1 cellular context compared by ENCODE assay signal in the genomic region with DNA sequence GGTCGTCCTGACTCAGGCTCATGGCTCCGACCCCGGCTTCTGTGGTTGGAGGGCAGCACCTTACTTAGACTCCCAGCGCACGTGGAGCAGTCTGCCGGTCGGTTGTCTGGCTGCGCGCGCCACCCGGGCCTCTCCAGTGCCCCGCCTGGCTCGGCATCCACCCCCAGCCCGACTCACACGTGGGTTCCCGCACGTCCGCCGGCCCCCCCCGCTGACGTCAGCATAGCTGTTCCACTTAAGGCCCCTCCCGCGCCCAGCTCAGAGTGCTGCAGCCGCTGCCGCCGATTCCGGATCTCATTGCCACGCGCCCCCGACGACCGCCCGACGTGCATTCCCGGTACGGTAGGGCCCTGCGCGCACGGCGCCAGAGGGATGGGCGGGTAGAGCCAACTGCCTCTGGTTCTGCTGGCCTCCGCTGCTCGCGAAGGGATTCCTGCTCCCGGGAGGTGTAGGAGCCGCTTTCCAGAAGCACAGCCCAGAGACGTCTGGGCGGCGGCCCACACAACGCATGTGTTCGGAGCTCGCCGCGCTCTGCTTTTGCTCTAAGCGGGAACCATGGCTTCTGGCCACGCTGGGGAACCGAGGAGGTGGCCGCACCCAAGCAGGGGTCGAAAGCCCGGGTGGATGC.
TF ChIP-seq lines count a peak whose summit lies in the region.

LDHA (plus strand) TSS at position 264 of the 628 bp plus-strand sequence. CDS start 2,280 bp downstream, outside the sequence.

TF ChIP-seq in HepG2, 621 proteins besides CTCF, POLR2A, EP300 and RAD21 (continued from another document):
- peak; percentile 92; the same call in 1 of the 2 replicates for TF ChIP-seq ZNF510 (CRISPR knock-in tag; IDR thresholded peaks at IDR 0.05; ENCODE audit: low read depth)
- no peak for TF ChIP-seq STAT5B (CRISPR knock-in tag; IDR thresholded peaks at IDR 0.05)
- TF ChIP-seq, protein P1, sequence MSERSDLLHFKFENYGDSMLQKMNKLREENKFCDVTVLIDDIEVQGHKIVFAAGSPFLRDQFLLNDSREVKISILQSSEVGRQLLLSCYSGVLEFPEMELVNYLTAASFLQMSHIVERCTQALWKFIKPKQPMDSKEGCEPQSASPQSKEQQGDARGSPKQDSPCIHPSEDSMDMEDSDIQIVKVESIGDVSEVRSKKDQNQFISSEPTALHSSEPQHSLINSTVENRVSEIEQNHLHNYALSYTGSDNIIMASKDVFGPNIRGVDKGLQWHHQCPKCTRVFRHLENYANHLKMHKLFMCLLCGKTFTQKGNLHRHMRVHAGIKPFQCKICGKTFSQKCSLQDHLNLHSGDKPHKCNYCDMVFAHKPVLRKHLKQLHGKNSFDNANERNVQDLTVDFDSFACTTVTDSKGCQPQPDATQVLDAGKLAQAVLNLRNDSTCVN (CRISPR knock-in tag; IDR thresholded peaks at IDR 0.05; ENCODE audit: borderline replicate concordance), result peak; percentile 93
- TF ChIP-seq, protein P2, sequence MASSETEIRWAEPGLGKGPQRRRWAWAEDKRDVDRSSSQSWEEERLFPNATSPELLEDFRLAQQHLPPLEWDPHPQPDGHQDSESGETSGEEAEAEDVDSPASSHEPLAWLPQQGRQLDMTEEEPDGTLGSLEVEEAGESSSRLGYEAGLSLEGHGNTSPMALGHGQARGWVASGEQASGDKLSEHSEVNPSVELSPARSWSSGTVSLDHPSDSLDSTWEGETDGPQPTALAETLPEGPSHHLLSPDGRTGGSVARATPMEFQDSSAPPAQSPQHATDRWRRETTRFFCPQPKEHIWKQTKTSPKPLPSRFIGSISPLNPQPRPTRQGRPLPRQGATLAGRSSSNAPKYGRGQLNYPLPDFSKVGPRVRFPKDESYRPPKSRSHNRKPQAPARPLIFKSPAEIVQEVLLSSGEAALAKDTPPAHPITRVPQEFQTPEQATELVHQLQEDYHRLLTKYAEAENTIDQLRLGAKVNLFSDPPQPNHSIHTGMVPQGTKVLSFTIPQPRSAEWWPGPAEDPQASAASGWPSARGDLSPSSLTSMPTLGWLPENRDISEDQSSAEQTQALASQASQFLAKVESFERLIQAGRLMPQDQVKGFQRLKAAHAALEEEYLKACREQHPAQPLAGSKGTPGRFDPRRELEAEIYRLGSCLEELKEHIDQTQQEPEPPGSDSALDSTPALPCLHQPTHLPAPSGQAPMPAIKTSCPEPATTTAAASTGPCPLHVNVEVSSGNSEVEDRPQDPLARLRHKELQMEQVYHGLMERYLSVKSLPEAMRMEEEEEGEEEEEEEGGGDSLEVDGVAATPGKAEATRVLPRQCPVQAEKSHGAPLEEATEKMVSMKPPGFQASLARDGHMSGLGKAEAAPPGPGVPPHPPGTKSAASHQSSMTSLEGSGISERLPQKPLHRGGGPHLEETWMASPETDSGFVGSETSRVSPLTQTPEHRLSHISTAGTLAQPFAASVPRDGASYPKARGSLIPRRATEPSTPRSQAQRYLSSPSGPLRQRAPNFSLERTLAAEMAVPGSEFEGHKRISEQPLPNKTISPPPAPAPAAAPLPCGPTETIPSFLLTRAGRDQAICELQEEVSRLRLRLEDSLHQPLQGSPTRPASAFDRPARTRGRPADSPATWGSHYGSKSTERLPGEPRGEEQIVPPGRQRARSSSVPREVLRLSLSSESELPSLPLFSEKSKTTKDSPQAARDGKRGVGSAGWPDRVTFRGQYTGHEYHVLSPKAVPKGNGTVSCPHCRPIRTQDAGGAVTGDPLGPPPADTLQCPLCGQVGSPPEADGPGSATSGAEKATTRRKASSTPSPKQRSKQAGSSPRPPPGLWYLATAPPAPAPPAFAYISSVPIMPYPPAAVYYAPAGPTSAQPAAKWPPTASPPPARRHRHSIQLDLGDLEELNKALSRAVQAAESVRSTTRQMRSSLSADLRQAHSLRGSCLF (CRISPR knock-in tag; IDR thresholded peaks at IDR 0.05; ENCODE audit: borderline replicate concordance), result no peak
- TF ChIP-seq ZNF570 (CRISPR knock-in tag; IDR thresholded peaks at IDR 0.05; ENCODE audit: borderline replicate concordance), result no peak
- TF ChIP-seq IRX3 (CRISPR knock-in tag; IDR thresholded peaks at IDR 0.05; ENCODE audit: borderline replicate concordance, low read depth), result peak; percentile 97
- 0 out of 2 replicates have a peak, but pooled peaks have one; percentile 63 for TF ChIP-seq ZNF3 (CRISPR knock-in tag; IDR thresholded peaks at IDR 0.05)
- peak; percentile 69 for TF ChIP-seq ATF3 (CRISPR knock-in tag; IDR thresholded peaks at IDR 0.05)
- TF ChIP-seq MLLT10 (CRISPR knock-in tag; IDR thresholded peaks at IDR 0.05), result 0 out of 2 replicates have a peak, but pooled peaks have one; percentile 22
- peak; percentile 94; the same call in 1 of the 2 replicates for TF ChIP-seq ZNF431 (CRISPR knock-in tag; IDR thresholded peaks at IDR 0.05; ENCODE audit: borderline replicate concordance, low read depth)
- TF ChIP-seq, protein P3, sequence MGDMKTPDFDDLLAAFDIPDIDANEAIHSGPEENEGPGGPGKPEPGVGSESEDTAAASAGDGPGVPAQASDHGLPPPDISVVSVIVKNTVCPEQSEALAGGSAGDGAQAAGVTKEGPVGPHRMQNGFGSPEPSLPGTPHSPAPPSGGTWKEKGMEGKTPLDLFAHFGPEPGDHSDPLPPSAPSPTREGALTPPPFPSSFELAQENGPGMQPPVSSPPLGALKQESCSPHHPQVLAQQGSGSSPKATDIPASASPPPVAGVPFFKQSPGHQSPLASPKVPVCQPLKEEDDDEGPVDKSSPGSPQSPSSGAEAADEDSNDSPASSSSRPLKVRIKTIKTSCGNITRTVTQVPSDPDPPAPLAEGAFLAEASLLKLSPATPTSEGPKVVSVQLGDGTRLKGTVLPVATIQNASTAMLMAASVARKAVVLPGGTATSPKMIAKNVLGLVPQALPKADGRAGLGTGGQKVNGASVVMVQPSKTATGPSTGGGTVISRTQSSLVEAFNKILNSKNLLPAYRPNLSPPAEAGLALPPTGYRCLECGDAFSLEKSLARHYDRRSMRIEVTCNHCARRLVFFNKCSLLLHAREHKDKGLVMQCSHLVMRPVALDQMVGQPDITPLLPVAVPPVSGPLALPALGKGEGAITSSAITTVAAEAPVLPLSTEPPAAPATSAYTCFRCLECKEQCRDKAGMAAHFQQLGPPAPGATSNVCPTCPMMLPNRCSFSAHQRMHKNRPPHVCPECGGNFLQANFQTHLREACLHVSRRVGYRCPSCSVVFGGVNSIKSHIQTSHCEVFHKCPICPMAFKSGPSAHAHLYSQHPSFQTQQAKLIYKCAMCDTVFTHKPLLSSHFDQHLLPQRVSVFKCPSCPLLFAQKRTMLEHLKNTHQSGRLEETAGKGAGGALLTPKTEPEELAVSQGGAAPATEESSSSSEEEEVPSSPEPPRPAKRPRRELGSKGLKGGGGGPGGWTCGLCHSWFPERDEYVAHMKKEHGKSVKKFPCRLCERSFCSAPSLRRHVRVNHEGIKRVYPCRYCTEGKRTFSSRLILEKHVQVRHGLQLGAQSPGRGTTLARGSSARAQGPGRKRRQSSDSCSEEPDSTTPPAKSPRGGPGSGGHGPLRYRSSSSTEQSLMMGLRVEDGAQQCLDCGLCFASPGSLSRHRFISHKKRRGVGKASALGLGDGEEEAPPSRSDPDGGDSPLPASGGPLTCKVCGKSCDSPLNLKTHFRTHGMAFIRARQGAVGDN (CRISPR knock-in tag; IDR thresholded peaks at IDR 0.05), result peak; percentile 100
- peak; percentile 61; the same call in 1 of the 2 replicates for TF ChIP-seq ZFP82 (CRISPR knock-in tag; IDR thresholded peaks at IDR 0.05; ENCODE audit: borderline replicate concordance)
- TF ChIP-seq, protein P4, sequence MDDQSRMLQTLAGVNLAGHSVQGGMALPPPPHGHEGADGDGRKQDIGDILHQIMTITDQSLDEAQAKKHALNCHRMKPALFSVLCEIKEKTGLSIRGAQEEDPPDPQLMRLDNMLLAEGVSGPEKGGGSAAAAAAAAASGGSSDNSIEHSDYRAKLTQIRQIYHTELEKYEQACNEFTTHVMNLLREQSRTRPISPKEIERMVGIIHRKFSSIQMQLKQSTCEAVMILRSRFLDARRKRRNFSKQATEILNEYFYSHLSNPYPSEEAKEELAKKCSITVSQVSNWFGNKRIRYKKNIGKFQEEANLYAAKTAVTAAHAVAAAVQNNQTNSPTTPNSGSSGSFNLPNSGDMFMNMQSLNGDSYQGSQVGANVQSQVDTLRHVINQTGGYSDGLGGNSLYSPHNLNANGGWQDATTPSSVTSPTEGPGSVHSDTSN (CRISPR knock-in tag; IDR thresholded peaks at IDR 0.05; ENCODE audit: borderline replicate concordance), result peak; percentile 88
- peak; percentile 95; the same call in 1 of the 2 replicates for TF ChIP-seq ZNF576 (CRISPR knock-in tag; IDR thresholded peaks at IDR 0.05)
- TF ChIP-seq LCORL (IDR thresholded peaks at IDR 0.05), result no peak
- TF ChIP-seq LCORL (CRISPR knock-in tag; IDR thresholded peaks at IDR 0.05), result peak; percentile 94
- no peak; the same call in 1 of the 2 replicates for TF ChIP-seq ZNF703 (CRISPR knock-in tag; IDR thresholded peaks at IDR 0.05; ENCODE audit: borderline replicate concordance)
- TF ChIP-seq ZNF256 (CRISPR knock-in tag; conservative IDR thresholded peaks at IDR 0.05), result peak; percentile 96
- peak; percentile 9; the same call in 1 of the 2 replicates for TF ChIP-seq CEBPG (CRISPR knock-in tag; IDR thresholded peaks at IDR 0.05)
- TF ChIP-seq DPF2 (CRISPR knock-in tag; IDR thresholded peaks at IDR 0.05; ENCODE audit: borderline replicate concordance, low read depth), result no peak
- TF ChIP-seq ZSCAN5A (CRISPR knock-in tag; IDR thresholded peaks at IDR 0.05; ENCODE audit: borderline replicate concordance), result peak; percentile 95
- peak; percentile 91 for TF ChIP-seq ZNF503 (CRISPR knock-in tag; IDR thresholded peaks at IDR 0.05)
- TF ChIP-seq ATF7 (IDR thresholded peaks at IDR 0.05), result peak; percentile 57; the same call in 1 of the 2 replicates
- peak; percentile 92 for TF ChIP-seq ATF7 (CRISPR knock-in tag; IDR thresholded peaks at IDR 0.05)
- TF ChIP-seq ZNF644 (CRISPR knock-in tag; IDR thresholded peaks at IDR 0.05; ENCODE audit: low read depth), result no peak
- peak; percentile 88 for TF ChIP-seq CENPT (CRISPR knock-in tag; IDR thresholded peaks at IDR 0.05; ENCODE audit: low read depth)
TF ChIP-seq in HepG2: peak in this region for 449.
